9 cellular contexts compared by ENCODE assay signal in the genomic region with DNA sequence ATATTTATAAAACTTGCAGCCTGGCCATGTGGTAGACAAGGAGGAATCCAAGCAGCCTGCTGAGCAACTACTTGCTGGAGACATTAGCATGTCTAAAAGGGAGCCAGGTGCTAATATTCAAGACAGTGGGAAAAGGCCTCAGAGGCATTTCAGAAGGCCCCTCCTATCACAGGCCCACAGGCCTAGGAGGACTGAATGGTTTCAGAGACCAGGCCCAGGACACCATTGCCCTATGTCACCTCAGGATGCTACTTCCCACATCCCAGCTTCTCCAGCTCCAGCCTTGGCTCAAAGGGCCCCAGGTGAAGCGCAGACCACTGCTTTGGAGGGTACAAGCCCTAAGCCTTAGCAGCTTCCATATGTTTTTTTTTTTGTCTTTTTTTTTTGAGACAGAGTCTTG. TPM values are rescaled to one million over a fixed set of nuclear protein-coding genes. Genes with fewer than 3 reads are reported as not detected.
"Had no signal": no experiment of that assay in that cellular context is flagged by ENCODE, and none has a peak within 500 bp of the region (broad histone marks: within the 10 kb centered on the region; RNA-seq: fewer than 3 reads in every experiment).

No MANE protein-coding gene starts in this region.

- ATAC-seq: GM12878 had no signal

- FAIRE-seq: G401.6, GM12878, GM12891, GM12892, GM18507, GM19239 had no signal

- H3K4me3 ChIP-seq: GM12878 had no signal

- DNase-seq: GDM1, GF-D8 had no signal

RNA-seq across cellular contexts. Expression of a gene that starts 55.9 kb away (rescaled TPM):
- total RNA-seq: G401, GM12878 had no signal
- polyA plus RNA-seq: GM12878 had no signal
